ENCODE assay signal across 6 cellular contexts in genomic region chr14:20986811-20987210, GRCh38. TPM values are rescaled to one million over a fixed set of nuclear protein-coding genes. Genes with fewer than 3 reads are reported as not detected.
DNase-seq lines count a peak whose midpoint lies in the region; ATAC-seq and TF ChIP-seq lines count a peak whose summit lies in the region.

No MANE protein-coding gene starts in this region.

- intact Hi-C loops in left lung (cut with DNase I) = no loop called here

- TF ChIP-seq CTCF in left lung (IDR thresholded peaks at IDR 0.05) (no peak), glutamatergic neuron (IDR thresholded peaks at IDR 0.05; ENCODE audit: partially characterized antibody, unreplicated experiment) (no peak)

- peaks cover 51% of the 10 kb centered on the region for H3K4me1 ChIP-seq in adipocyte (ENCODE audit: control insufficient read depth, insufficient read depth, low read length)
- H3K4me1 ChIP-seq in left lung = peaks cover 13 to 52% of the 10 kb centered on the region in 2 donors

- H3K27me3 ChIP-seq in adipocyte (replicated peaks; ENCODE audit: control insufficient read depth, insufficient read depth, low read length) (no peaks in the 10 kb centered on the region), left lung (no peaks in the 10 kb centered on the region)

- no peaks in the 10 kb centered on the region for H3K36me3 Mint-ChIP-seq in glutamatergic neuron (ENCODE audit: unreplicated experiment)

- no peak overlapping the region for H3K9ac ChIP-seq in adipocyte (ENCODE audit: low read length)

- peaks cover 2% of the 10 kb centered on the region for H3K27me3 Mint-ChIP-seq in glutamatergic neuron (ENCODE audit: unreplicated experiment)

- ATAC-seq in left lung = peak; percentile 25

- H3K27ac Mint-ChIP-seq in glutamatergic neuron (ENCODE audit: unreplicated experiment) = no peak overlapping the region

- DNase-seq in EL (peak; percentile 92), adipocyte (ENCODE audit: low read depth) (peak; percentile 91), left lung (no peak), glutamatergic neuron (no peak), SKM-1 (lab: John Stamatoyannopoulos, UW; ENCODE audit: unreplicated experiment) (no peak), DMS79 treated with DMSO at 0.1 percent for 48 hours (lab: John Stamatoyannopoulos, UW) (no peak)

- peaks cover 2% of the 10 kb centered on the region for H3K9me3 Mint-ChIP-seq in glutamatergic neuron (ENCODE audit: unreplicated experiment)

- peak overlapping the region; percentile 43 to 61 for H3K27ac ChIP-seq in left lung

- H3K4me3 ChIP-seq in adipocyte (ENCODE audit: low read length) = no peak overlapping the region
- no peak overlapping the region for H3K4me3 ChIP-seq in left lung

- no peaks in the 10 kb centered on the region for H3K9me3 ChIP-seq in adipocyte (ENCODE audit: control insufficient read depth, low read length)
- H3K9me3 ChIP-seq in left lung = no peaks in the 10 kb centered on the region

- H3K36me3 ChIP-seq in adipocyte (ENCODE audit: control insufficient read depth, insufficient read depth, low read length, severe bottlenecking) (no peaks in the 10 kb centered on the region), left lung (peaks cover 0 to 2% of the 10 kb centered on the region in 2 donors)

- H3K4me3 Mint-ChIP-seq in glutamatergic neuron (ENCODE audit: unreplicated experiment) = no peak overlapping the region

- H3K4me1 Mint-ChIP-seq in glutamatergic neuron (ENCODE audit: low read depth, unreplicated experiment) = peaks cover 1% of the 10 kb centered on the region

RNA-seq across cellular contexts. Expression of gene METTL17, which starts 3.0 kb away (rescaled TPM):
- total RNA-seq in left lung (10 to 100 TPM; 38.6 to 61.3 TPM), glutamatergic neuron (ENCODE audit: unreplicated experiment) (81.5 TPM)

RNA-seq across cellular contexts. Expression of gene SLC39A2, which starts 12.3 kb away (rescaled TPM):
- total RNA-seq in left lung (under 1 TPM in 1 of 2 donors, not detected in 1; 0.35 TPM), glutamatergic neuron (ENCODE audit: unreplicated experiment) (not detected)

RNA-seq across cellular contexts. Expression of gene RNASE2, which starts 31.5 kb away (rescaled TPM):
- 10 to 100 TPM in 1 of 2 donors, 1 to 10 TPM in 1; 3.8 to 30.6 TPM for total RNA-seq in left lung
- total RNA-seq in glutamatergic neuron (ENCODE audit: unreplicated experiment) = not detected

RNA-seq across cellular contexts. Expression of gene NDRG2, which starts 38.0 kb away (rescaled TPM):
- total RNA-seq in left lung (10 to 100 TPM; 25.6 to 44.2 TPM), glutamatergic neuron (ENCODE audit: unreplicated experiment) (33.1 TPM)

RNA-seq across cellular contexts. Expression of gene TPPP2, which starts 43.2 kb away (rescaled TPM):
- not detected for total RNA-seq in left lung
- total RNA-seq in glutamatergic neuron (ENCODE audit: unreplicated experiment) = not detected

Comparison
In these comparisons a context has a peak if more than half of its experiments do, and no peak if none do; other contexts are left out.
1. DNase-seq: peak in EL (single experiment) and adipocyte (single experiment); none in left lung (0 of 2), glutamatergic neuron (single experiment), SKM-1 (single experiment) and DMS79 treated with DMSO at 0.1 percent for 48 hours (single experiment).